In genomic region chr1:2215909-2216766, GRCh38 we compare ENCODE assay signal across 26 cellular contexts. TPM values are rescaled to one million over a fixed set of nuclear protein-coding genes. Genes with fewer than 3 reads are reported as not detected.
A peak's percentile ranks its signal among the peaks of the same experiment; 100 is the strongest.
DNase-seq lines count a peak whose midpoint lies in the region; ATAC-seq, FAIRE-seq and TF ChIP-seq lines count a peak whose summit lies in the region.
"Had no signal": no experiment of that assay in that cellular context is flagged by ENCODE, and none has a peak within 500 bp of the region (broad histone marks: within the 10 kb centered on the region; RNA-seq: fewer than 3 reads in every experiment).

No MANE protein-coding gene starts in this region.

- H3K4me1 ChIP-seq in HepG2 (ENCODE audit: insufficient read depth, low read length) (peaks cover 75% of the 10 kb centered on the region), right lobe of liver (peaks cover 0 to 11% (median 4%) of the 10 kb centered on the region in 4 donors), kidney (ENCODE audit: control insufficient read depth in 1 of 2, insufficient read depth in 1 of 2, low read depth in 1 of 2, low read length in 2 of 2) (peaks cover 21 to 25% of the 10 kb centered on the region in 2 donors), ovary (ENCODE audit: insufficient read depth) (peaks cover 24% of the 10 kb centered on the region), uterus (peaks cover 9 to 24% of the 10 kb centered on the region in 2 donors)
- H3K4me1 ChIP-seq in effector memory CD4-positive, alpha-beta T cell (ENCODE audit: control insufficient read depth, insufficient read depth, low read length, poor library complexity, severe bottlenecking): peaks cover 12% of the 10 kb centered on the region

- H3K27ac ChIP-seq in HepG2 (ENCODE audit: extremely low read length, insufficient read depth, low read length): no peak overlapping the region
- no peak overlapping the region for H3K27ac ChIP-seq in right lobe of liver
- H3K27ac ChIP-seq in kidney (ENCODE audit: low read depth in 2 of 2, low read length in 2 of 2): no peak overlapping the region
- no peak overlapping the region for H3K27ac ChIP-seq in ovary
- H3K27ac ChIP-seq in uterus: no peak overlapping the region
- H3K27ac ChIP-seq in effector memory CD4-positive, alpha-beta T cell (ENCODE audit: insufficient read depth, low read length, poor library complexity, severe bottlenecking): no peak overlapping the region
- H3K27ac ChIP-seq: BLaER1, KMS-11, SK-N-MC had no signal

- no peak for TF ChIP-seq POLR2A in HepG2 (IDR thresholded peaks at IDR 0.05; ENCODE audit: insufficient read depth in 1 of 2, low read depth in 2 of 2, low read length in 2 of 2)
- no peak for TF ChIP-seq POLR2A in right lobe of liver (IDR thresholded peaks at IDR 0.05)
- TF ChIP-seq POLR2A in ovary (IDR thresholded peaks at IDR 0.05): no peak
- no peak for TF ChIP-seq POLR2A in uterus (IDR thresholded peaks at IDR 0.05)

- no peaks in the 10 kb centered on the region for H3K79me2 ChIP-seq in HepG2 (ENCODE audit: insufficient read depth, low read length)

- CTCF ChIA-PET in HepG2 (lab: Yijun Ruan, JAX; ENCODE audit: low intra/inter-chr PET ratio, low total read pairs): no interaction called here

- H3K9ac ChIP-seq in HepG2 (ENCODE audit: insufficient read depth, low read depth, low read length) (no peak overlapping the region), kidney (ENCODE audit: low read length in 2 of 2) (no peak overlapping the region)
- H3K9ac ChIP-seq: BLaER1, KMS-11 had no signal

- H2AFZ ChIP-seq in HepG2 (ENCODE audit: low read length): no peak overlapping the region

- no peak for FAIRE-seq in HepG2 (lab: Jason Lieb, UNC)
- no peak for FAIRE-seq in kidney (lab: Jason Lieb, UNC)
- FAIRE-seq: A204.1, GM12892, HTR-8/SVneo had no signal

- WGBS in HepG2 (ENCODE audit: low lambda C conversion rate): 64% methylated on average over 11 of the region's 25 CpGs
- 73% methylated on average over 4 of the region's 25 CpGs for WGBS in right lobe of liver (ENCODE audit: insufficient coverage, low coverage, low lambda C conversion rate, missing lambda C conversion rate)
- 86 to 90% (median 89%) methylated on average over 22 to 25 of the region's 25 CpGs for WGBS in ovary, 3 donors

- H3K36me3 ChIP-seq in HepG2 (replicated peaks in 1 of 2; ENCODE audit: control insufficient read depth in 1 of 2, insufficient read depth in 2 of 2, low read length in 2 of 2) (no peaks in the 10 kb centered on the region), right lobe of liver (no peaks in the 10 kb centered on the region), kidney (ENCODE audit: control insufficient read depth in 1 of 2, insufficient read depth in 2 of 2, low read length in 2 of 2) (no peaks in the 10 kb centered on the region), ovary (no peaks in the 10 kb centered on the region), uterus (no peaks in the 10 kb centered on the region)
- no peaks in the 10 kb centered on the region for H3K36me3 ChIP-seq in effector memory CD4-positive, alpha-beta T cell (ENCODE audit: control insufficient read depth, insufficient read depth, low read length)
- H3K36me3 ChIP-seq: BLaER1 had no signal

- POLR2A ChIA-PET in HepG2 (lab: Yijun Ruan, JAX): interaction anchor here (1.9 kb wide), 1 partner anchor 9 kb away, joined by 6 read pairs; no protein-coding TSS in a partner anchor

- peaks cover 2 to 15% of the 10 kb centered on the region in 2 experiments; a peak in 2 of 5 replicates for H3K27me3 ChIP-seq in HepG2 (ENCODE audit: control insufficient read depth in 1 of 2, insufficient read depth in 2 of 2, low read length in 2 of 2)
- no peaks in the 10 kb centered on the region for H3K27me3 ChIP-seq in right lobe of liver
- no peaks in the 10 kb centered on the region for H3K27me3 ChIP-seq in ovary
- H3K27me3 ChIP-seq in uterus: no peaks in the 10 kb centered on the region
- no peaks in the 10 kb centered on the region for H3K27me3 ChIP-seq in effector memory CD4-positive, alpha-beta T cell (replicated peaks; ENCODE audit: control insufficient read depth, insufficient read depth, low read length, poor library complexity, severe bottlenecking)
- H3K27me3 ChIP-seq: BLaER1 had no signal

- BruUV-seq in HepG2 (replicated peaks; lab: Mats Ljungman, UMichigan): no TSS peak

- H4K20me1 ChIP-seq in HepG2 (ENCODE audit: insufficient read depth, low read length): no peaks in the 10 kb centered on the region
- H4K20me1 ChIP-seq: BLaER1 had no signal

- in situ Hi-C loops in HepG2 (cut with HindIII; ENCODE audit: extremely low pct_ligation_motif_present, low pct_unique_long_range_greater_than_20kb): no loop called here

- no peaks in the 10 kb centered on the region for H3K9me3 ChIP-seq in HepG2 (ENCODE audit: low read length)
- H3K9me3 ChIP-seq in right lobe of liver: no peaks in the 10 kb centered on the region
- no peaks in the 10 kb centered on the region for H3K9me3 ChIP-seq in kidney (ENCODE audit: control insufficient read depth in 1 of 2, low read length in 2 of 2)
- H3K9me3 ChIP-seq in ovary: no peaks in the 10 kb centered on the region
- no peaks in the 10 kb centered on the region for H3K9me3 ChIP-seq in uterus
- no peaks in the 10 kb centered on the region for H3K9me3 ChIP-seq in effector memory CD4-positive, alpha-beta T cell (ENCODE audit: control insufficient read depth, low read length)
- H3K9me3 ChIP-seq: BLaER1 had no signal

- no peak for TF ChIP-seq RAD21 in HepG2 (CRISPR knock-in tag; IDR thresholded peaks at IDR 0.05)

- TF ChIP-seq CTCF in HepG2 (CRISPR knock-in tag; IDR thresholded peaks at IDR 0.05) (no peak), right lobe of liver (IDR thresholded peaks at IDR 0.05) (no peak), kidney (IDR thresholded peaks at IDR 0.05; ENCODE audit: borderline replicate concordance, extremely low read depth, insufficient read depth) (no peak), ovary (IDR thresholded peaks at IDR 0.05) (no peak), uterus (IDR thresholded peaks at IDR 0.05) (no peak)

- no peak overlapping the region for H3K4me2 ChIP-seq in HepG2 (ENCODE audit: low read depth, low read length)
- H3K4me2 ChIP-seq: BLaER1, KMS-11 had no signal

- intact Hi-C loops in HepG2 (cut with micrococcal nuclease; ENCODE audit: unreplicated experiment): no loop called here
- intact Hi-C loops in right lobe of liver (cut with DNase I): loop anchor here in 1 of 2 donors (10.0 kb wide), 1 partner anchor 99 kb away; no protein-coding TSS in a partner anchor
- intact Hi-C loops in kidney (cut with DNase I): loop anchor here (10.0 kb wide), 1 partner anchor 99 kb away; no protein-coding TSS in a partner anchor
- intact Hi-C loops in ovary (cut with DNase I): no loop called here
- intact Hi-C loops in uterus (cut with DNase I; ENCODE audit: low total_unique reads): no loop called here

- DNase-seq in HepG2 (ENCODE audit: low spot score) (no peak), right lobe of liver (no peak), kidney (peak; percentile 75), ovary (peak in 4 of 5 donors; percentile 35 to 47 (median 38)), uterus (peak; percentile 22 to 26), NCI-H1694 treated with DMSO at 0.1 percent for 48 hours (lab: John Stamatoyannopoulos, UW) (no peak)
- no peak for DNase-seq in effector memory CD4-positive, alpha-beta T cell
- DNase-seq: CD4-positive, CD25-positive, alpha-beta regulatory T cell; DMS153; DND-41; H9; MM.1S; NCI-H1694; NCI-H2081; NCI-H2227 treated with DMSO at 0.1 percent for 48 hours; NCI-H510A; NCI-H69; RPMI8226; SIG-M5 had no signal

- ATAC-seq in HepG2 (no peak; the same call in 2 of the 3 replicates), right lobe of liver (no peak), GM21786 (IDR thresholded peaks at IDR 0.05; ENCODE audit: unreplicated experiment) (no peak)

- TF ChIP-seq EP300 in HepG2 (IDR thresholded peaks at IDR 0.05; ENCODE audit: low read depth in 2 of 2, low read length in 2 of 2) (no peak), HepG2 (CRISPR knock-in tag; IDR thresholded peaks at IDR 0.05; ENCODE audit: borderline replicate concordance) (no peak), ovary (IDR thresholded peaks at IDR 0.05) (no peak)

- H3K4me3 ChIP-seq in HepG2 (replicated peaks in 1 of 3; ENCODE audit: insufficient read depth in 1 of 3, low read depth in 2 of 3, low read length in 3 of 3) (no peak overlapping the region; a peak in 1 of 6 replicates), right lobe of liver (no peak overlapping the region), kidney (ENCODE audit: low read length in 2 of 2) (no peak overlapping the region), ovary (no peak overlapping the region), uterus (no peak overlapping the region)
- H3K4me3 ChIP-seq in effector memory CD4-positive, alpha-beta T cell (ENCODE audit: insufficient read depth, low read depth, low read length, poor library complexity, severe bottlenecking): no peak overlapping the region
- H3K4me3 ChIP-seq: BLaER1, SK-N-MC had no signal

RNA-seq across cellular contexts. Expression of gene SKI, which starts 12.0 kb away (rescaled TPM):
- total RNA-seq in HepG2 (2016; rRNA removed; fragmentation: Illumina TruSeq; extraction: Trizol) (6.9 and 9.6 TPM in 2 replicates), right lobe of liver (10 to 100 TPM; 23.7 to 84.8 (median 31.4) TPM), kidney (78.6 TPM), ovary (100 to 1,000 TPM in 3 of 7 donors, 10 to 100 TPM in 4; 27.8 to 109 (median 84.3) TPM), uterus (100 to 1,000 TPM in 1 of 4 donors, 10 to 100 TPM in 3; 22.8 to 148 (median 34.9) TPM)
- 3.4 and 6.3 TPM in 2 replicates for total RNA-seq in HepG2 (2016; cell fraction: cytosol; rRNA removed; fragmentation: Illumina TruSeq; extraction: Trizol; ENCODE audit: low read depth)
- total RNA-seq in HepG2 (2016; cell fraction: insoluble cytoplasmic fraction; rRNA removed; fragmentation: Illumina TruSeq; extraction: Trizol): 7.7 and 7.9 TPM in 2 replicates
- 4.6 and 5.7 TPM in 2 replicates for total RNA-seq in HepG2 (2016; cell fraction: membrane; rRNA removed; fragmentation: Illumina TruSeq; extraction: Trizol)
- total RNA-seq in HepG2 (2016; cell fraction: nucleus; rRNA removed; fragmentation: Illumina TruSeq; extraction: Trizol): 10.6 and 12.2 TPM in 2 replicates
- polyA plus RNA-seq in HepG2 (2011; rRNA removed) (4.7 and 5.9 TPM in 2 replicates), kidney (ENCODE audit: insufficient read depth, low read depth, low replicate concordance) (9.2 TPM), ovary (10 to 100 TPM; 36.3 to 47.0 TPM)
- polyA plus RNA-seq in HepG2 (2011; cell fraction: cytosol; rRNA removed): 3.8 and 4.2 TPM in 2 replicates
- 20.3 and 21.2 TPM in 2 replicates for polyA plus RNA-seq in HepG2 (2011; cell fraction: nucleus; rRNA removed)
- 10.1 and 12.3 TPM in 2 replicates for polyA plus RNA-seq in HepG2 (2012)
- 0.60 and 0.83 TPM in 2 replicates for polyA plus RNA-seq in HepG2 (2016; cell fraction: cytosol; fragmentation: Illumina TruSeq; extraction: Trizol; ENCODE audit: low read depth)
- 16.7 and 23.3 TPM in 2 replicates for polyA plus RNA-seq in HepG2 (2016; cell fraction: insoluble cytoplasmic fraction; fragmentation: Illumina TruSeq; extraction: Trizol; ENCODE audit: low read depth)
- polyA plus RNA-seq in HepG2 (2016; cell fraction: membrane; fragmentation: Illumina TruSeq; extraction: Trizol; ENCODE audit: low read depth): 3.7 and 4.4 TPM in 2 replicates
- 33.8 and 34.3 TPM in 2 replicates for polyA plus RNA-seq in HepG2 (2016; cell fraction: nucleus; fragmentation: Illumina TruSeq; extraction: Trizol; ENCODE audit: insufficient read depth, low read depth)
- polyA minus RNA-seq in HepG2 (2011; rRNA and poly(A)+ RNA removed; ENCODE audit: low replicate concordance): 4.4 and 14.7 TPM in 2 replicates
- 16.7 and 22.2 TPM in 2 replicates for polyA minus RNA-seq in HepG2 (2011; cell fraction: cytosol; rRNA and poly(A)+ RNA removed)
- 10.9 and 12.1 TPM in 2 replicates for polyA minus RNA-seq in HepG2 (2011; cell fraction: nucleus; rRNA and poly(A)+ RNA removed)

RNA-seq across cellular contexts. Expression of gene FAAP20, which starts 21.6 kb away (rescaled TPM):
- total RNA-seq in HepG2 (2016; rRNA removed; fragmentation: Illumina TruSeq; extraction: Trizol) (10.4 and 10.8 TPM in 2 replicates), right lobe of liver (10 to 100 TPM; 18.9 to 26.0 (median 24.4) TPM), kidney (69.0 TPM), ovary (10 to 100 TPM; 32.7 to 96.1 (median 61.7) TPM), uterus (10 to 100 TPM in 2 of 4 donors, 1 to 10 TPM in 2; 1.5 to 68.5 (median 15.4) TPM)
- total RNA-seq in HepG2 (2016; cell fraction: cytosol; rRNA removed; fragmentation: Illumina TruSeq; extraction: Trizol; ENCODE audit: low read depth): 25.8 and 31.3 TPM in 2 replicates
- total RNA-seq in HepG2 (2016; cell fraction: insoluble cytoplasmic fraction; rRNA removed; fragmentation: Illumina TruSeq; extraction: Trizol): 9.1 and 10.5 TPM in 2 replicates
- 30.5 and 36.7 TPM in 2 replicates for total RNA-seq in HepG2 (2016; cell fraction: membrane; rRNA removed; fragmentation: Illumina TruSeq; extraction: Trizol)
- 7.4 and 9.0 TPM in 2 replicates for total RNA-seq in HepG2 (2016; cell fraction: nucleus; rRNA removed; fragmentation: Illumina TruSeq; extraction: Trizol)
- polyA plus RNA-seq in HepG2 (2011; rRNA removed) (9.6 and 14.4 TPM in 2 replicates), kidney (ENCODE audit: insufficient read depth, low read depth, low replicate concordance) (109 TPM), ovary (10 to 100 TPM in 1 of 2 donors, 1 to 10 TPM in 1; 3.4 to 69.2 TPM)
- polyA plus RNA-seq in HepG2 (2011; cell fraction: cytosol; rRNA removed): 8.7 and 21.7 TPM in 2 replicates
- polyA plus RNA-seq in HepG2 (2011; cell fraction: nucleus; rRNA removed): 37.4 and 44.6 TPM in 2 replicates
- polyA plus RNA-seq in HepG2 (2012): 24.2 and 24.5 TPM in 2 replicates
- 237 and 239 TPM in 2 replicates for polyA plus RNA-seq in HepG2 (2016; cell fraction: cytosol; fragmentation: Illumina TruSeq; extraction: Trizol; ENCODE audit: low read depth)
- 38.7 and 46.2 TPM in 2 replicates for polyA plus RNA-seq in HepG2 (2016; cell fraction: insoluble cytoplasmic fraction; fragmentation: Illumina TruSeq; extraction: Trizol; ENCODE audit: low read depth)
- 156 and 163 TPM in 2 replicates for polyA plus RNA-seq in HepG2 (2016; cell fraction: membrane; fragmentation: Illumina TruSeq; extraction: Trizol; ENCODE audit: low read depth)
- polyA plus RNA-seq in HepG2 (2016; cell fraction: nucleus; fragmentation: Illumina TruSeq; extraction: Trizol; ENCODE audit: insufficient read depth, low read depth): 44.5 and 50.9 TPM in 2 replicates
- 3.5 and 6.2 TPM in 2 replicates for polyA minus RNA-seq in HepG2 (2011; rRNA and poly(A)+ RNA removed; ENCODE audit: low replicate concordance)
- 5.6 and 7.3 TPM in 2 replicates for polyA minus RNA-seq in HepG2 (2011; cell fraction: cytosol; rRNA and poly(A)+ RNA removed)
- polyA minus RNA-seq in HepG2 (2011; cell fraction: nucleus; rRNA and poly(A)+ RNA removed): 6.3 and 6.6 TPM in 2 replicates

Comparison
In these comparisons a context has a peak if more than half of its experiments do, and no peak if none do; other contexts are left out.
1. DNase-seq: peak in kidney (single experiment), ovary (4 of 5) and uterus (2 of 2); none in HepG2 (single experiment), right lobe of liver (0 of 3), effector memory CD4-positive, alpha-beta T cell (0 of 3) and NCI-H1694 treated with DMSO at 0.1 percent for 48 hours (single experiment).